ENCODE assay signal across 10 cellular contexts in genomic region chr4:98466868-98467599, GRCh38.
DNase-seq lines count a peak whose midpoint lies in the region; ATAC-seq, FAIRE-seq and TF ChIP-seq lines count a peak whose summit lies in the region.
"Had no signal": no experiment of that assay in that cellular context is flagged by ENCODE, and none has a peak within 500 bp of the region (broad histone marks: within the 10 kb centered on the region; RNA-seq: fewer than 3 reads in every experiment).

No MANE protein-coding gene starts in this region.

- no peak overlapping the region for H3K4ac ChIP-seq in H1 (replicated peaks; ENCODE audit: insufficient read length, low read depth, low read length)

- TF ChIP-seq POLR2A in H1 (IDR thresholded peaks at IDR 0.05; ENCODE audit: control extremely low read depth in 1 of 2, low read depth in 2 of 2, low read length in 2 of 2), result no peak

- H3K27ac ChIP-seq in heart right ventricle (no peak overlapping the region), KMS-11 (no peak overlapping the region), H1 (ENCODE audit: low read depth, low read length) (no peak overlapping the region), subcutaneous abdominal adipose tissue (ENCODE audit: low read depth, low read length) (no peak overlapping the region)
- H3K27ac ChIP-seq: body of pancreas had no signal

- H3K79me1 ChIP-seq in H1 (ENCODE audit: low read depth, low read length), result no peaks in the 10 kb centered on the region

- no peak for DNase-seq in heart right ventricle
- no peak for DNase-seq in Right ventricle myocardium superior
- peak in 1 of 2 experiments; percentile 28 for DNase-seq in H1 (ENCODE audit: low read depth in 1 of 2, low spot score in 2 of 2)
- DNase-seq in naive thymus-derived CD8-positive, alpha-beta T cell, result no peak
- no peak for DNase-seq in NCI-H82 treated with DMSO at 0.1 percent for 48 hours (lab: John Stamatoyannopoulos, UW; ENCODE audit: unreplicated experiment)

- H3K36me3 ChIP-seq in heart right ventricle (no peaks in the 10 kb centered on the region), KMS-11 (ENCODE audit: insufficient read depth) (no peaks in the 10 kb centered on the region), H1 (ENCODE audit: control insufficient read depth in 2 of 4, insufficient read depth in 4 of 4, low read length in 3 of 4) (0 out of 8 replicates have a peak, but pooled peaks cover 0 to 4% (median 0%) of the 10 kb centered on the region in 4 experiments), subcutaneous abdominal adipose tissue (ENCODE audit: control insufficient read depth in 5 of 5, insufficient read depth in 5 of 5, low read length in 5 of 5) (no peaks in the 10 kb centered on the region)

- peaks cover 6 to 32% (median 22%) of the 10 kb centered on the region in 4 donors for H3K4me1 Mint-ChIP-seq in naive thymus-derived CD8-positive, alpha-beta T cell

- peaks cover 0 to 11% (median 7%) of the 10 kb centered on the region in 3 donors for H3K36me3 Mint-ChIP-seq in naive thymus-derived CD8-positive, alpha-beta T cell

- H2BK15ac ChIP-seq in H1 (ENCODE audit: low read length), result no peak overlapping the region

- 31 to 35% methylated on average over 8 of the region's 8 CpGs for WGBS in heart right ventricle, 2 donors
- WGBS in H1 (ENCODE audit: extremely low coverage in 1 of 2, insufficient coverage in 1 of 2, insufficient read length in 1 of 2, insufficient replicate concordance in 2 of 2, low coverage in 1 of 2, low lambda C conversion rate in 2 of 2, missing lambda C conversion rate in 1 of 2), 2 experiments, result 65% methylated on average over 8 of the region's 8 CpGs; no CpG with 5 or more reads in 1 of the 2 experiments

- H3K9me3 ChIP-seq in heart right ventricle (no peaks in the 10 kb centered on the region), H1 (ENCODE audit: insufficient read depth in 2 of 2, low read depth in 1 of 2, low read length in 1 of 2) (no peaks in the 10 kb centered on the region), subcutaneous abdominal adipose tissue (ENCODE audit: control insufficient read depth in 5 of 5, low read length in 5 of 5) (no peaks in the 10 kb centered on the region)
- H3K9me3 ChIP-seq: body of pancreas, tibial nerve had no signal

- H3K4me1 ChIP-seq in heart right ventricle (peaks cover 0 to 28% (median 17%) of the 10 kb centered on the region in 9 donors), KMS-11 (ENCODE audit: low read depth, poor library complexity, severe bottlenecking) (peaks cover 5% of the 10 kb centered on the region), H1 (replicated peaks in 1 of 4; ENCODE audit: control insufficient read depth in 3 of 4, insufficient read depth in 4 of 4, low read length in 3 of 4) (peaks cover 0 to 8% (median under 1%) of the 10 kb centered on the region in 4 experiments; a peak in 4 of 7 replicates), subcutaneous abdominal adipose tissue (ENCODE audit: control insufficient read depth in 5 of 5, insufficient read depth in 5 of 5, low read length in 5 of 5) (peaks cover 2 to 17% (median 12%) of the 10 kb centered on the region in 5 donors)

- H3K23me2 ChIP-seq in H1 (ENCODE audit: low read depth, low read length), result no peaks in the 10 kb centered on the region

- no peak overlapping the region for H3K18ac ChIP-seq in H1 (ENCODE audit: extremely low read depth, low read length)

- TF ChIP-seq EP300 in H1 (IDR thresholded peaks at IDR 0.05; ENCODE audit: borderline replicate concordance in 1 of 2, low read depth in 2 of 2, low read length in 2 of 2), result no peak

- intact Hi-C loops in heart right ventricle (cut with DNase I) (loop anchor here in 7 of 10 donors (2.0 to 10.0 kb wide), 13 partner anchors 160 to 995 kb away; partner anchors contain the start of gene TSPAN5 (in 3 of the 7)), Right ventricle myocardium superior (cut with DNase I) (loop anchor here (10.0 kb wide), 1 partner anchor 998 kb away; no protein-coding TSS in a partner anchor)

- no peak overlapping the region; the same call in 1 of the 2 replicates for H2BK12ac ChIP-seq in H1 (ENCODE audit: low read depth, low read length)

- no peak overlapping the region for H2AK5ac ChIP-seq in H1 (ENCODE audit: low read depth, low read length)

- H3K4me3 ChIP-seq in heart right ventricle, result peak overlapping the region in 6 of 10 donors; percentile 37 to 53 (median 49)
- no peak overlapping the region for H3K4me3 ChIP-seq in KMS-11 (IDR thresholded peaks at IDR 0.05; ENCODE audit: insufficient read depth, low read depth, low read length)
- no peak overlapping the region for H3K4me3 ChIP-seq in H1 (ENCODE audit: extremely low read depth in 1 of 4, insufficient read depth in 2 of 4, low read depth in 3 of 4, low read length in 4 of 4)
- H3K4me3 ChIP-seq in subcutaneous abdominal adipose tissue (ENCODE audit: low read depth in 1 of 5, low read length in 5 of 5), result peak overlapping the region in 3 of 5 donors; percentile 66 to 71 (median 68)
- H3K4me3 ChIP-seq: body of pancreas had no signal

- FAIRE-seq in H1 (lab: Jason Lieb, UNC), result no peak

- no peak overlapping the region for H3K23ac ChIP-seq in H1 (ENCODE audit: insufficient read length)

- H3K9me3 Mint-ChIP-seq in naive thymus-derived CD8-positive, alpha-beta T cell, result peaks cover 0 to 1% (median 0%) of the 10 kb centered on the region in 9 donors

- no peak overlapping the region for H2BK20ac ChIP-seq in H1 (ENCODE audit: low read length)

- TF ChIP-seq RAD21 in H1 (IDR thresholded peaks at IDR 0.05 in 1 of 2, conservative IDR thresholded peaks at IDR 0.05 in 1 of 2; ENCODE audit: low read depth in 2 of 2, low read length in 2 of 2), result no peak

- H3K79me2 ChIP-seq in KMS-11 (ENCODE audit: insufficient read depth, low read depth), result no peaks in the 10 kb centered on the region
- no peaks in the 10 kb centered on the region for H3K79me2 ChIP-seq in H1 (ENCODE audit: control insufficient read depth in 1 of 2, insufficient read depth in 2 of 2, low read length in 2 of 2)

- H3K4me3 Mint-ChIP-seq in naive thymus-derived CD8-positive, alpha-beta T cell, result peak overlapping the region in 3 of 10 donors; percentile 64 to 79 (median 68)

- H4K20me1 ChIP-seq in KMS-11 (ENCODE audit: insufficient read depth), result no peaks in the 10 kb centered on the region
- H4K20me1 ChIP-seq in H1 (replicated peaks in 1 of 2; ENCODE audit: control insufficient read depth in 1 of 2, insufficient read depth in 2 of 2, low read length in 2 of 2), result no peaks in the 10 kb centered on the region

- H4K8ac ChIP-seq in H1 (ENCODE audit: extremely low read depth, insufficient read depth, low read length), result no peak overlapping the region

- no peak overlapping the region for H2BK5ac ChIP-seq in H1 (ENCODE audit: low read depth, low read length)

- H3K27me3 ChIP-seq in heart right ventricle (no peaks in the 10 kb centered on the region), KMS-11 (ENCODE audit: insufficient read depth, low read depth) (no peaks in the 10 kb centered on the region), H1 (replicated peaks in 1 of 4; ENCODE audit: control insufficient read depth in 3 of 4, extremely low read depth in 1 of 4, insufficient read depth in 3 of 4, low read length in 3 of 4) (no peaks in the 10 kb centered on the region), subcutaneous abdominal adipose tissue (ENCODE audit: control insufficient read depth in 5 of 5, insufficient read depth in 4 of 5, low read length in 5 of 5) (no peaks in the 10 kb centered on the region)
- H3K27me3 ChIP-seq: body of pancreas, tibial nerve had no signal

- POLR2A ChIA-PET in H1 (lab: Charles Lee; ENCODE audit: partially characterized antibody), result interaction anchor here (0.9 to 1.7 kb wide), 6 partner anchors 18 to 621 kb away, joined by 3 to 6 read pairs (median 3); partner anchors contain the start of genes ADH5 and TSPAN5
- POLR2A ChIA-PET in naive thymus-derived CD8-positive, alpha-beta T cell (lab: Charles Lee), result interaction anchor here (0.7 to 1.3 kb wide), 2 partner anchors 191 to 529 kb away, joined by 3 read pairs; partner anchors contain the start of genes METAP1 and TSPAN5

- TF ChIP-seq CTCF in heart right ventricle (IDR thresholded peaks at IDR 0.05) (no peak), KMS-11 (conservative IDR thresholded peaks at IDR 0.05; ENCODE audit: low read depth, low read length) (no peak), H1 (IDR thresholded peaks at IDR 0.05; ENCODE audit: control extremely low read depth in 1 of 3, insufficient read depth in 1 of 3, low read depth in 1 of 3, low read length in 3 of 3) (no peak)

- no peaks in the 10 kb centered on the region for H3K27me3 Mint-ChIP-seq in naive thymus-derived CD8-positive, alpha-beta T cell

- H3K56ac ChIP-seq in H1 (replicated peaks; ENCODE audit: insufficient read length, low read depth, low read length), result no peak overlapping the region

- H3K9ac ChIP-seq in KMS-11, result no peak overlapping the region; the same call in 1 of the 2 replicates
- no peak overlapping the region for H3K9ac ChIP-seq in H1 (replicated peaks in 1 of 4; ENCODE audit: extremely low read depth in 1 of 4, low read depth in 3 of 4, low read length in 3 of 4)
- H3K9ac ChIP-seq in subcutaneous abdominal adipose tissue (ENCODE audit: low read length in 5 of 5), result no peak overlapping the region

- H4K5ac ChIP-seq in H1 (ENCODE audit: insufficient read length, low read depth, low read length), result no peak overlapping the region

- peak overlapping the region; percentile 83 for H2AFZ ChIP-seq in KMS-11 (ENCODE audit: low read depth)
- peak overlapping the region; percentile 91 for H2AFZ ChIP-seq in H1 (ENCODE audit: low read length)

- H3K4me2 ChIP-seq in KMS-11, result peak overlapping the region; percentile 82; the same call in 1 of the 2 replicates
- peak overlapping the region in 1 of 2 experiments; percentile 5; a peak in 1 of 4 replicates for H3K4me2 ChIP-seq in H1 (ENCODE audit: insufficient read depth in 1 of 2, low read depth in 2 of 2, low read length in 2 of 2)

- H4K91ac ChIP-seq in H1 (replicated peaks; ENCODE audit: insufficient read length, low read length), result no peak overlapping the region

- H2BK120ac ChIP-seq in H1 (replicated peaks; ENCODE audit: low read depth, low read length), result no peak overlapping the region

- no peak overlapping the region for H3K27ac Mint-ChIP-seq in naive thymus-derived CD8-positive, alpha-beta T cell

- ATAC-seq in heart right ventricle (no peak), Right ventricle myocardium superior (ENCODE audit: poor library complexity) (no peak), GM21825 (IDR thresholded peaks at IDR 0.05; ENCODE audit: unreplicated experiment) (no peak)
- ATAC-seq in naive thymus-derived CD8-positive, alpha-beta T cell, result no peak

- CTCF ChIA-PET in H1 (lab: Charles Lee; ENCODE audit: partially characterized antibody), result interaction anchor here (0.5 to 2.8 kb wide), 54 partner anchors 8 to 938 kb away, joined by 3 to 13 read pairs (median 4); partner anchors contain the start of genes STPG2 and TSPAN5

- H3K14ac ChIP-seq in H1 (ENCODE audit: insufficient read length), result no peak overlapping the region

TF ChIP-seq in H1, 55 proteins besides CTCF, POLR2A, EP300 and RAD21 (continues in another document):
- no peak for TF ChIP-seq CHD1 (IDR thresholded peaks at IDR 0.05; ENCODE audit: low read depth, low read length)
- no peak for TF ChIP-seq TAF1 (IDR thresholded peaks at IDR 0.05; ENCODE audit: low read depth, low read length)
- no peak for TF ChIP-seq CTBP2 (IDR thresholded peaks at IDR 0.05; ENCODE audit: borderline replicate concordance, insufficient read depth, insufficient read length, low read length)
- no peak for TF ChIP-seq BRCA1 (IDR thresholded peaks at IDR 0.05; ENCODE audit: low read depth, low read length)
- no peak for TF ChIP-seq BACH1 (IDR thresholded peaks at IDR 0.05; ENCODE audit: low read length)

Comparison
In these comparisons a context has a peak if more than half of its experiments do, and no peak if none do; other contexts are left out.
1. H3K4me3 ChIP-seq: peak in heart right ventricle (6 of 10) and subcutaneous abdominal adipose tissue (3 of 5); none in KMS-11 (single experiment) and H1 (0 of 4).